18 cellular contexts compared by ENCODE assay signal in the genomic region with DNA sequence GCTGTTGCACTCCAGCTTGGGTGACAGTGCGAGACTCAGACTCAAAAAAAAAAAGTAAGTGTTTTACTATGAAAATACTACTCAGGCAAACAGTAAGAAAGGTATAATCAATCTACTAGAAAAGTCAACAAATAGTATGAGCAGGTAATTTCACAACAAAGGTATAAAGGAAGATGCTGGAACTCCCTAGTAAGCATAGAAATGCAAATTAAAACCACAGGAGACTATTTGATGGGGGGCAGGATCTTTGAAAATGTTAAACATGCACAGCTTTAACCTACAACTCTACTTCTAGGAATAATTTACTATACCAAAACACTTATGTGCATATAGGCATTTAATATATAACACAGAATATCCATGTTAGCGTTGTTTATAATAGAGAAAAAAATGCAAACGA. TPM values are rescaled to one million over a fixed set of nuclear protein-coding genes. Genes with fewer than 3 reads are reported as not detected.
DNase-seq lines count a peak whose midpoint lies in the region; ATAC-seq and TF ChIP-seq lines count a peak whose summit lies in the region.
"Had no signal": no experiment of that assay in that cellular context is flagged by ENCODE, and none has a peak within 500 bp of the region (broad histone marks: within the 10 kb centered on the region; RNA-seq: fewer than 3 reads in every experiment).

No MANE protein-coding gene starts in this region.

- H3K4me1 Mint-ChIP-seq in activated T-cell treated with anti-CD3 and anti-CD28 coated beads, Interleukin-2, amount 50 U/mL, for 72 hours (ENCODE audit: low read depth): no peaks in the 10 kb centered on the region
- H3K4me1 Mint-ChIP-seq: CD8-positive, alpha-beta memory T cell had no signal

- 57% methylated on average over 3 of the region's 3 CpGs for WGBS in smooth muscle cell (ENCODE audit: low lambda C conversion rate)

- H3K27ac Mint-ChIP-seq in activated T-cell treated with anti-CD3 and anti-CD28 coated beads, Interleukin-2, amount 50 U/mL, for 72 hours: no peak overlapping the region
- H3K27ac Mint-ChIP-seq: CD4-positive, CD25-positive, alpha-beta regulatory T cell; CD8-positive, alpha-beta memory T cell had no signal

- H3K4me2 ChIP-seq in smooth muscle cell: no peak overlapping the region

- H3K36me3 ChIP-seq in H7 (replicated peaks; ENCODE audit: control insufficient read depth, insufficient read depth, low read length): no peaks in the 10 kb centered on the region
- H3K36me3 ChIP-seq in SK-N-MC (ENCODE audit: insufficient read depth, low read length): no peaks in the 10 kb centered on the region
- H3K36me3 ChIP-seq in iPS-18a (ENCODE audit: control insufficient read depth, low read depth, low read length): no peaks in the 10 kb centered on the region
- H3K36me3 ChIP-seq in smooth muscle cell (ENCODE audit: low read depth): no peaks in the 10 kb centered on the region
- H3K36me3 ChIP-seq: BE2C, HAP-1 had no signal

- DNase-seq in H7: peak; percentile 45
- DNase-seq in SK-N-MC (ENCODE audit: low read depth, low spot score): no peak
- DNase-seq in smooth muscle cell (lab: John Stamatoyannopoulos, UW; ENCODE audit: unreplicated experiment): no peak
- DNase-seq in activated T-cell treated with anti-CD3 and anti-CD28 coated beads, Interleukin-2, amount 50 U/mL, for 72 hours: no peak
- no peak for DNase-seq in DMS53 treated with DMSO at 0.1 percent for 48 hours (lab: John Stamatoyannopoulos, UW; ENCODE audit: unreplicated experiment)
- DNase-seq in KBM-7: no peak
- DNase-seq: ACHN; BE2C; C1 segment of cervical spinal cord; CD4-positive, CD25-positive, alpha-beta regulatory T cell; CD8-positive, alpha-beta memory T cell; COR-L47; DMS 273 treated with DMSO at 0.1 percent for 48 hours; DMS53; GOT3 had no signal

- H3K4me3 ChIP-seq in H7 (ENCODE audit: insufficient read depth, low read depth, low read length) (no peak overlapping the region), SK-N-MC (no peak overlapping the region), iPS-18a (ENCODE audit: low read length) (peak overlapping the region; percentile 21), smooth muscle cell (no peak overlapping the region)
- H3K4me3 ChIP-seq: HAP-1 had no signal

- peak overlapping the region; percentile 20 for H3K9ac ChIP-seq in SK-N-MC (ENCODE audit: insufficient read length)
- H3K9ac ChIP-seq in iPS-18a (ENCODE audit: low read length): no peak overlapping the region
- no peak overlapping the region for H3K9ac ChIP-seq in smooth muscle cell (ENCODE audit: low read depth)

- H3K4me1 ChIP-seq in iPS-18a (ENCODE audit: control insufficient read depth, low read depth, low read length): peaks cover 29% of the 10 kb centered on the region
- no peaks in the 10 kb centered on the region for H3K4me1 ChIP-seq in smooth muscle cell (ENCODE audit: low read depth)
- H3K4me1 ChIP-seq: BE2C, HAP-1 had no signal

- H4K20me1 ChIP-seq in smooth muscle cell (ENCODE audit: low read depth): no peaks in the 10 kb centered on the region

- ATAC-seq in activated T-cell treated with anti-CD3 and anti-CD28 coated beads, Interleukin-2, amount 50 U/mL, for 72 hours (replicated peaks in 1 of 2): no peak

- H3F3A ChIP-seq in smooth muscle cell (ENCODE audit: low read depth): no peaks in the 10 kb centered on the region

- H3K9me3 Mint-ChIP-seq in activated T-cell treated with anti-CD3 and anti-CD28 coated beads, Interleukin-2, amount 50 U/mL, for 72 hours: no peaks in the 10 kb centered on the region

- no peak for TF ChIP-seq CTCF in smooth muscle cell (IDR thresholded peaks at IDR 0.05; ENCODE audit: borderline replicate concordance, insufficient read depth, poor library complexity, severe bottlenecking)

- H3K27me3 ChIP-seq in H7 (ENCODE audit: control insufficient read depth, insufficient read depth, low read length) (no peaks in the 10 kb centered on the region), iPS-18a (ENCODE audit: control insufficient read depth, insufficient read depth, low read length) (no peaks in the 10 kb centered on the region), smooth muscle cell (ENCODE audit: low read depth) (no peaks in the 10 kb centered on the region)
- H3K27me3 ChIP-seq: BE2C had no signal

- H3K36me3 Mint-ChIP-seq in activated T-cell treated with anti-CD3 and anti-CD28 coated beads, Interleukin-2, amount 50 U/mL, for 72 hours (ENCODE audit: insufficient read depth in 2 of 2): no peaks in the 10 kb centered on the region
- H3K36me3 Mint-ChIP-seq: CD4-positive, CD25-positive, alpha-beta regulatory T cell; CD8-positive, alpha-beta memory T cell had no signal

- H3K4me3 Mint-ChIP-seq in activated T-cell treated with anti-CD3 and anti-CD28 coated beads, Interleukin-2, amount 50 U/mL, for 72 hours: no peak overlapping the region
- H3K4me3 Mint-ChIP-seq: CD4-positive, CD25-positive, alpha-beta regulatory T cell; CD8-positive, alpha-beta memory T cell had no signal

- H3K9me3 ChIP-seq in SK-N-MC (ENCODE audit: low read depth, low read length) (no peaks in the 10 kb centered on the region), iPS-18a (ENCODE audit: control insufficient read depth, low read depth, low read length) (no peaks in the 10 kb centered on the region), smooth muscle cell (replicated peaks; ENCODE audit: low read depth) (no peaks in the 10 kb centered on the region)
- H3K9me3 ChIP-seq: BE2C, HAP-1 had no signal

- no peaks in the 10 kb centered on the region for H3K79me2 ChIP-seq in smooth muscle cell (ENCODE audit: low read depth)

- H3K27ac ChIP-seq in SK-N-MC (peak overlapping the region; percentile 77), iPS-18a (ENCODE audit: low read length) (no peak overlapping the region), smooth muscle cell (ENCODE audit: low read depth) (peak overlapping the region; percentile 58)

- in situ Hi-C loops in KBM-7 (cut with MboI; ENCODE audit: low pct_unique_long_range_greater_than_20kb, low sequenced_read_pairs): no loop called here

- H3K27me3 Mint-ChIP-seq in activated T-cell treated with anti-CD3 and anti-CD28 coated beads, Interleukin-2, amount 50 U/mL, for 72 hours (ENCODE audit: low read depth): peaks cover 17% of the 10 kb centered on the region

- no peak overlapping the region for H2AFZ ChIP-seq in smooth muscle cell (ENCODE audit: low read depth)

RNA-seq across cellular contexts. Expression of a gene that starts 24.3 kb away (rescaled TPM):
- total RNA-seq in H7 (2014; rRNA removed; shearing (Covaris generic)): 0.28 TPM in 1 of 2 replicates, not detected in the other
- 38.4 and 49.1 TPM in 2 replicates for total RNA-seq in smooth muscle cell
- 33.0 and 38.2 TPM in 2 replicates for polyA plus RNA-seq in smooth muscle cell
- not detected for total RNA-seq in activated T-cell treated with anti-CD3 and anti-CD28 coated beads, Interleukin-2, amount 50 U/mL, for 72 hours
- total RNA-seq: CD4-positive, CD25-positive, alpha-beta regulatory T cell; CD8-positive, alpha-beta memory T cell; HT-29 had no signal
- polyA plus RNA-seq: CD4-positive, CD25-positive, alpha-beta regulatory T cell; CD8-positive, alpha-beta memory T cell had no signal

RNA-seq across cellular contexts. Expression of a gene that starts 43.6 kb away (rescaled TPM):
- 2.0 and 2.8 TPM in 2 replicates for total RNA-seq in H7 (2014; rRNA removed; shearing (Covaris generic))
- total RNA-seq in smooth muscle cell: 2.4 and 4.3 TPM in 2 replicates
- 2.5 and 4.8 TPM in 2 replicates for polyA plus RNA-seq in smooth muscle cell
- 10 to 100 TPM; 28.8 to 39.0 TPM for total RNA-seq in activated T-cell treated with anti-CD3 and anti-CD28 coated beads, Interleukin-2, amount 50 U/mL, for 72 hours

Comparison
In these comparisons a context has a peak if more than half of its experiments do, and no peak if none do; other contexts are left out.
1. RNA of a gene that starts 24.3 kb away (total RNA-seq): 38.4 to 49.1 TPM in smooth muscle cell; 0.28 TPM in H7 and not detected in activated T-cell treated with anti-CD3 and anti-CD28 coated beads, Interleukin-2, amount 50 U/mL, for 72 hours; every median in the first group is over 10 times any median in the second.